ENCODE assay signal across 8 cellular contexts in the genomic region with DNA sequence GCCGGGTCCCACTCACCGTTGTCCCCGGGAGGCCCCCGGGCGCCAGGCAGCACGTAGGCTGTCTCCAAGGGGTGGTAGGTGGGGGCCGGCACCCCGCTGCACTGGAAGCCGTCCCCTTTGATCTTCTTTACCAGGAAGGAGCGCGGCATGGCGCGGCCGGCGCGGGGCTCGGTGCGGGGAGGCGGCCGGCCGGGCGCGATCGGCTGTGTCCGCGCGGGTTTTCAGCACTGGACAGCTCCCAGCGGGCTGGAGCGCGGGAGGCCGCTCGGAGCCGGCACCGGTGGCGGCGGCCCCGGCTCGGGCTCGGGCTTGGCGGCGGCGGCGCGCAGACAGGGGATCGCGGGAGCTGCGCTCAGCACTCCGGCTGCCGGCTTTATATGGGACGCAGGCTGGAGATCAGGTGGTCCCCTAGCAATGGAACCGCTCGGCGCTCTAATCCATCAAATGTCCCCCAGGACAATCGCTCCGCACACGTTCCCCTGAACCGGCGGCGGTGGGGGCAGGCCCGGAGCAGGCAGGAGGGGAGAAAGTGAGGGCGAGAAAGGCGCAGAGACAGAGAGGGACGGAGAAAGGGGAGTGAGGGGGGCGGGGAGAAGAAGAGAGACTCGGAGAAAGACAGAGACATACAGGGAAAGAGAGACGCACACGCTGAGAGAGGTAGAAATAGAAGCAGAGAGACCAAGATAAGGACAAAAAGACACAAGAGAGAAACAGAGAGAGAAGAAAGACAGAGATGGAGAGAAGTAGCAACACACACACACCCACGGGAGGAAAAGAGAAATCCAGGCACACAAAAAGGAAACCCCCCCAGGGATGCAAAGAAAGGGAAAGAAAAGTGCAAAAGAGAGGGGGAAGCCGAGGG. TPM values are rescaled to one million over a fixed set of nuclear protein-coding genes. Genes with fewer than 3 reads are reported as not detected.
DNase-seq lines count a peak whose midpoint lies in the region; ATAC-seq and TF ChIP-seq lines count a peak whose summit lies in the region.

TSS of gene SCRT2 (minus strand) at position 350 of the 862 bp plus-strand sequence. CDS start at position 149, 201 bp downstream.

- peaks cover 55% of the 10 kb centered on the region for H3K27me3 ChIP-seq in CD8-positive, alpha-beta memory T cell (ENCODE audit: insufficient read depth, low read length, poor library complexity, severe bottlenecking)

- peaks cover 0 to 1% (median 0%) of the 10 kb centered on the region in 3 donors for H3K36me3 Mint-ChIP-seq in CD8-positive, alpha-beta memory T cell

- no peak within 1 kb of the TSS for H3K4me3 ChIP-seq in CD8-positive, alpha-beta memory T cell (ENCODE audit: low read length)
- H3K4me3 ChIP-seq in choroid plexus epithelial cell (ENCODE audit: low read depth, low read length): peak within 1 kb of the TSS; percentile 22

- TF ChIP-seq CTCF in choroid plexus epithelial cell (conservative IDR thresholded peaks at IDR 0.05; ENCODE audit: low read depth, low read length): no peak

- H3K36me3 ChIP-seq in CD8-positive, alpha-beta memory T cell (ENCODE audit: insufficient read depth, low read length): no peaks in the 10 kb centered on the region

- peak within 1 kb of the TSS in 1 of 8 donors; percentile 12 for H3K27ac Mint-ChIP-seq in CD8-positive, alpha-beta memory T cell

- peaks cover 5 to 9% (median 6%) of the 10 kb centered on the region in 3 donors for H3K4me1 Mint-ChIP-seq in CD8-positive, alpha-beta memory T cell

- H3K9me3 ChIP-seq in CD8-positive, alpha-beta memory T cell (ENCODE audit: low read length): no peaks in the 10 kb centered on the region

- peaks cover 6% of the 10 kb centered on the region for H3K4me1 ChIP-seq in CD8-positive, alpha-beta memory T cell (ENCODE audit: insufficient read depth, low read length)

- ATAC-seq in left lobe of liver (peak; percentile 99), HG03280 (IDR thresholded peaks at IDR 0.05; ENCODE audit: unreplicated experiment) (no peak), GM21825 (IDR thresholded peaks at IDR 0.05; ENCODE audit: unreplicated experiment) (no peak)

- peak within 1 kb of the TSS in 2 of 7 donors; percentile 24 to 56 for H3K4me3 Mint-ChIP-seq in CD8-positive, alpha-beta memory T cell

- H3K9me3 Mint-ChIP-seq in CD8-positive, alpha-beta memory T cell: peaks cover 0 to 4% (median 0%) of the 10 kb centered on the region in 5 donors

- H3K27me3 Mint-ChIP-seq in CD8-positive, alpha-beta memory T cell: peaks cover 62 to 83% of the 10 kb centered on the region in 2 donors

- CTCF ChIA-PET in CD8-positive, alpha-beta memory T cell (lab: Charles Lee): no interaction called here

- peak within 1 kb of the TSS; percentile 38 for H3K27ac ChIP-seq in CD8-positive, alpha-beta memory T cell (ENCODE audit: low read depth, low read length)

- POLR2A ChIA-PET in CD8-positive, alpha-beta memory T cell (lab: Charles Lee): interaction anchor here (0.6 kb wide), 1 partner anchor 32 kb away, joined by 3 read pairs; no protein-coding TSS in a partner anchor

- DNase-seq in CD8-positive, alpha-beta memory T cell: peak; percentile 37 to 69 (median 49)
- peak; percentile 70 for DNase-seq in LoVo (ENCODE audit: low spot score)
- DNase-seq in activated CD4-positive, alpha-beta T cell treated with anti-CD3 and anti-CD28 coated beads for 48 hours: peak; percentile 72
- DNase-seq in choroid plexus epithelial cell (ENCODE audit: low read depth): peak; percentile 75
- DNase-seq in left lobe of liver (ENCODE audit: low spot score): peak; percentile 84
- DNase-seq in stimulated activated CD4-positive, alpha-beta T cell treated with anti-CD3 and anti-CD28 coated beads, Interleukin-4, amount 100 ng/mL, for 24 hours: peak; percentile 60

RNA-seq across cellular contexts. Expression of gene SCRT2, which starts in this region (rescaled TPM):
- not detected for total RNA-seq in CD8-positive, alpha-beta memory T cell
- not detected for polyA plus RNA-seq in CD8-positive, alpha-beta memory T cell
- total RNA-seq in left lobe of liver: not detected

Comparison
In these comparisons a context has a peak if more than half of its experiments do, and no peak if none do; other contexts are left out.
1. Peak in DNase-seq and H3K27ac ChIP-seq in CD8-positive, alpha-beta memory T cell; RNA of the gene not detected or under 1 TPM.
2. Peak in DNase-seq and ATAC-seq in left lobe of liver; RNA of the gene not detected or under 1 TPM.